In genomic region chr6:44237021-44237812, GRCh38 we compare ENCODE assay signal across 8 cellular contexts. TPM values are rescaled to one million over a fixed set of nuclear protein-coding genes. Genes with fewer than 3 reads are reported as not detected.
DNase-seq lines count a peak whose midpoint lies in the region; ATAC-seq and TF ChIP-seq lines count a peak whose summit lies in the region.

No MANE protein-coding gene starts in this region.

- H3K4me3 Mint-ChIP-seq in osteocyte (ENCODE audit: unreplicated experiment): peak overlapping the region; percentile 86

- H3K27ac ChIP-seq in adipose tissue (ENCODE audit: low read depth, low read length): peak overlapping the region; percentile 84
- no peak overlapping the region for H3K27ac ChIP-seq in cardiac muscle cell
- peak overlapping the region; percentile 97 to 99 for H3K27ac ChIP-seq in uterus

- DNase-seq in ELF-1 (ENCODE audit: low read depth, low spot score) (peak; percentile 74), HEK293T (ENCODE audit: extremely low spot score) (peak; percentile 67), NCI-H1092 (lab: John Stamatoyannopoulos, UW) (peak; percentile 83), cardiac muscle cell (ENCODE audit: low read depth in 1 of 2, low spot score in 1 of 2) (peak; percentile 65 to 90), osteocyte (ENCODE audit: extremely low spot score, unreplicated experiment) (peak; percentile 95), uterus (peak; percentile 84 to 95)

- peaks cover 7% of the 10 kb centered on the region for H3K36me3 ChIP-seq in cardiac muscle cell
- H3K36me3 ChIP-seq in uterus: no peaks in the 10 kb centered on the region

- H3K9me3 ChIP-seq in cardiac muscle cell (ENCODE audit: low read depth) (no peaks in the 10 kb centered on the region), uterus (no peaks in the 10 kb centered on the region)

- no peak for TF ChIP-seq CTCF in cardiac muscle cell (IDR thresholded peaks at IDR 0.05; ENCODE audit: low read depth, low read length)
- TF ChIP-seq CTCF in osteocyte (IDR thresholded peaks at IDR 0.05): no peak
- peak in 1 of 4 experiments; percentile 3 for TF ChIP-seq CTCF in uterus (IDR thresholded peaks at IDR 0.05)

- H3K4me1 Mint-ChIP-seq in osteocyte (ENCODE audit: unreplicated experiment): peaks cover 53% of the 10 kb centered on the region

- H3K4me1 ChIP-seq in cardiac muscle cell (ENCODE audit: low read depth): peaks cover 20% of the 10 kb centered on the region
- peaks cover 16 to 35% of the 10 kb centered on the region in 2 donors for H3K4me1 ChIP-seq in uterus

- intact Hi-C loops in uterus (cut with DNase I; ENCODE audit: low total_unique reads): loop anchor here (10.0 kb wide), 1 partner anchor 62 kb away; no protein-coding TSS in a partner anchor

- POLR2A ChIA-PET in HEK293T (lab: Yijun Ruan, JAX): interaction anchor here (0.6 to 5.6 kb wide), 8 partner anchors 10 to 68 kb away, joined by 4 to 49 read pairs (median 4); partner anchors contain the start of genes HSP90AB1, SLC29A1 and SLC35B2

- no peaks in the 10 kb centered on the region for H3K9me3 Mint-ChIP-seq in osteocyte (ENCODE audit: unreplicated experiment)

- ATAC-seq in SK-N-SH treated with all-trans-retinoic acid at 6 μM for 48 hours: peak; percentile 86

- peaks cover 19% of the 10 kb centered on the region for H3K36me3 Mint-ChIP-seq in osteocyte (ENCODE audit: unreplicated experiment)

- peak overlapping the region; percentile 97 for H3K27ac Mint-ChIP-seq in osteocyte (ENCODE audit: unreplicated experiment)

- no peaks in the 10 kb centered on the region for H3K27me3 ChIP-seq in cardiac muscle cell
- no peaks in the 10 kb centered on the region for H3K27me3 ChIP-seq in uterus

- peak in 1 of 2 donors; percentile 80 for TF ChIP-seq POLR2A in uterus (IDR thresholded peaks at IDR 0.05)

- CTCF ChIA-PET in HEK293T (lab: Yijun Ruan, JAX): interaction anchor here (0.7 to 1.7 kb wide), 10 partner anchors 9 to 203 kb away, joined by 3 to 11 read pairs (median 6); partner anchors contain the start of genes HSP90AB1, SLC29A1 and SLC35B2

- peak overlapping the region; percentile 48 for H3K4me3 ChIP-seq in cardiac muscle cell
- peak overlapping the region; percentile 57 to 71 for H3K4me3 ChIP-seq in uterus

- H3K27me3 Mint-ChIP-seq in osteocyte (ENCODE audit: unreplicated experiment): no peaks in the 10 kb centered on the region

- 11 to 33% (median 28%) methylated on average over 22 of the region's 22 CpGs for WGBS in adipose tissue, 3 donors

TF ChIP-seq in HEK293T, 16 proteins besides CTCF, POLR2A, EP300 and RAD21:
- TF ChIP-seq LEF1 (IDR thresholded peaks at IDR 0.05; ENCODE audit: borderline replicate concordance) (no peak), BHLHE40 (IDR thresholded peaks at IDR 0.05; ENCODE audit: borderline replicate concordance) (no peak), FOXM1 (IDR thresholded peaks at IDR 0.05; ENCODE audit: borderline replicate concordance) (no peak), ARNT (IDR thresholded peaks at IDR 0.05) (no peak), L3MBTL2 (conservative IDR thresholded peaks at IDR 0.05) (no peak), ELF4 (IDR thresholded peaks at IDR 0.05) (no peak), FOXK2 (IDR thresholded peaks at IDR 0.05) (no peak), ZNF384 (IDR thresholded peaks at IDR 0.05) (no peak), NFRKB (IDR thresholded peaks at IDR 0.05) (no peak), SP1 (IDR thresholded peaks at IDR 0.05) (no peak), PKNOX1 (IDR thresholded peaks at IDR 0.05) (no peak), FOXA1 (IDR thresholded peaks at IDR 0.05) (no peak), TARDBP (IDR thresholded peaks at IDR 0.05) (no peak), HDGF (IDR thresholded peaks at IDR 0.05; ENCODE audit: borderline replicate concordance) (no peak), SUZ12 (IDR thresholded peaks at IDR 0.05) (no peak), CTBP1 (IDR thresholded peaks at IDR 0.05; ENCODE audit: borderline replicate concordance) (no peak)

TF ChIP-seq in SK-N-SH treated with all-trans-retinoic acid at 6 μM for 48 hours, 23 proteins besides CTCF, POLR2A, EP300 and RAD21:
- TF ChIP-seq ESRRG (CRISPR knock-in tag; IDR thresholded peaks at IDR 0.05): no peak
- TF ChIP-seq TOX (CRISPR knock-in tag; IDR thresholded peaks at IDR 0.05; ENCODE audit: borderline replicate concordance): no peak
- no peak for TF ChIP-seq TCF4 (CRISPR knock-in tag; IDR thresholded peaks at IDR 0.05; ENCODE audit: borderline replicate concordance)
- TF ChIP-seq GLIS3 (CRISPR knock-in tag; IDR thresholded peaks at IDR 0.05): no peak
- no peak for TF ChIP-seq ZNF70 (CRISPR knock-in tag; IDR thresholded peaks at IDR 0.05)
- TF ChIP-seq CREB5 (CRISPR knock-in tag; IDR thresholded peaks at IDR 0.05; ENCODE audit: low read depth): 0 out of 2 replicates have a peak, but pooled peaks have one; percentile 13
- no peak for TF ChIP-seq BACH2 (CRISPR knock-in tag; IDR thresholded peaks at IDR 0.05; ENCODE audit: borderline replicate concordance)
- TF ChIP-seq ISL1 (CRISPR knock-in tag; IDR thresholded peaks at IDR 0.05): no peak
- no peak for TF ChIP-seq CSDC2 (CRISPR knock-in tag; IDR thresholded peaks at IDR 0.05)

RNA-seq across cellular contexts. Expression of gene HSP90AB1, which starts 9.7 kb away (rescaled TPM):
- 100 to 1,000 TPM; 452 to 676 (median 667) TPM for polyA plus RNA-seq in adipose tissue
- total RNA-seq in cardiac muscle cell: 865 and 876 TPM in 2 replicates
- polyA plus RNA-seq in cardiac muscle cell: 665 and 702 TPM in 2 replicates
- total RNA-seq in osteocyte: 509 and 527 TPM in 2 replicates
- 100 to 1,000 TPM; 336 to 897 (median 564) TPM for total RNA-seq in uterus

RNA-seq across cellular contexts. Expression of gene SLC29A1, which starts 13.8 kb away (rescaled TPM):
- polyA plus RNA-seq in adipose tissue: 100 to 1,000 TPM in 1 of 3 donors, 10 to 100 TPM in 2; 50.7 to 253 (median 57.6) TPM
- total RNA-seq in cardiac muscle cell: 62.7 and 64.9 TPM in 2 replicates
- 85.4 and 88.7 TPM in 2 replicates for polyA plus RNA-seq in cardiac muscle cell
- 130 and 135 TPM in 2 replicates for total RNA-seq in osteocyte
- total RNA-seq in uterus: 100 to 1,000 TPM in 2 of 4 donors, 10 to 100 TPM in 2; 29.9 to 150 (median 95.1) TPM

RNA-seq across cellular contexts. Expression of gene SLC35B2, which starts 20.1 kb away (rescaled TPM):
- polyA plus RNA-seq in adipose tissue (10 to 100 TPM; 12.5 to 27.8 (median 26.7) TPM), cardiac muscle cell (44.4 and 63.3 TPM in 2 replicates)
- total RNA-seq in cardiac muscle cell (34.3 and 50.5 TPM in 2 replicates), osteocyte (77.0 and 88.4 TPM in 2 replicates), uterus (10 to 100 TPM in 3 of 4 donors, 1 to 10 TPM in 1; 5.9 to 39.5 (median 28.5) TPM)

RNA-seq across cellular contexts. Expression of gene MYMX, which starts 20.5 kb away (rescaled TPM):
- polyA plus RNA-seq in adipose tissue (10 to 100 TPM in 1 of 3 donors, 1 to 10 TPM in 2; 1.2 to 20.5 (median 2.1) TPM), cardiac muscle cell (0.55 and 1.0 TPM in 2 replicates)
- total RNA-seq in cardiac muscle cell (0.21 TPM in 1 of 2 replicates, not detected in the other), osteocyte (not detected in 2 replicates), uterus (not detected)

RNA-seq across cellular contexts. Expression of gene NFKBIE, which starts 28.1 kb away (rescaled TPM):
- 1 to 10 TPM; 3.1 to 9.8 (median 4.9) TPM for polyA plus RNA-seq in adipose tissue
- 23.8 and 34.2 TPM in 2 replicates for total RNA-seq in cardiac muscle cell
- polyA plus RNA-seq in cardiac muscle cell: 8.2 and 12.5 TPM in 2 replicates
- 11.1 and 13.1 TPM in 2 replicates for total RNA-seq in osteocyte
- total RNA-seq in uterus: 1 to 10 TPM; 1.3 to 5.9 (median 2.8) TPM
